Comparison of ENCODE assay signal across 33 cellular contexts in the genomic region with DNA sequence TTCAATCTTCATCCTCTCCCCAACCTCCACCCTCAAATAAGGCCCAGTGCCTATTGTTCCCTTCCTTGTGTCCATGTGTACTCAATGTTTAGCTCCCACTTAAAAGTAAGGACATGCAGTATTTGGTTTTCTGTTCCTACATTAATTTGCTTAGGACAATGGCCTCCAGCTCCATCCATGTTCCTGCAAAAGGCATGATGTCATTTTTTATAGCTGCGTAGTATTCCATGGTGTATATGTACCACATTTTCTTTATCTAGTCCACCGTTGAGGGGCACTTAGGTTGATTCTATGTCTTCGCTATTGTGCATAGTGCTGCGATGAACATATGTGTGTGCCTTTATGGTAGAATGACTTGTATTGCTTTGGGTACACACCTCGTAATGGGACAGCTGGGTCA. TPM values are rescaled to one million over a fixed set of nuclear protein-coding genes. Genes with fewer than 3 reads are reported as not detected.
"Had no signal": no experiment of that assay in that cellular context is flagged by ENCODE, and none has a peak within 500 bp of the region (broad histone marks: within the 10 kb centered on the region; RNA-seq: fewer than 3 reads in every experiment).

No MANE protein-coding gene starts in this region.

- DNase-seq: naive thymus-derived CD4-positive, alpha-beta T cell; natural killer cell; occipital lobe; ovary; posterior cingulate gyrus; psoas muscle; right cardiac atrium; spleen; stimulated activated CD4-positive, alpha-beta T cell treated with anti-CD3 and anti-CD28 coated beads, Interleukin-12 subunit alpha, Interleukin-12 subunit beta, amount 100 ng/mL, for 4 hours; stimulated activated CD4-positive, alpha-beta T cell treated with anti-CD3 and anti-CD28 coated beads, Interleukin-1b, Interleukin-23, amount 100 ng/mL, for 48 hours; stimulated activated CD4-positive, alpha-beta T cell treated with anti-CD3 and anti-CD28 coated beads, Interleukin-4, amount 100 ng/mL, for 1 hour; stimulated activated CD4-positive, alpha-beta T cell treated with anti-CD3 and anti-CD28 coated beads, Interleukin-4, amount 100 ng/mL, for 4 hours; stimulated activated CD8-positive, alpha-beta memory T cell treated with anti-CD3 and anti-CD28 coated beads, Interleukin-4, amount 100 ng/mL, for 48 hours; stimulated activated naive CD4-positive, alpha-beta T cell; stimulated activated naive CD8-positive, alpha-beta T cell treated with anti-CD3 and anti-CD28 coated beads, Interleukin-15, amount 100 ng/mL, for 72 hours; stimulated activated naive CD8-positive, alpha-beta T cell treated with anti-CD3 and anti-CD28 coated beads, Interleukin-15, Interleukin-2, amounts not matched to agents 100 U/mL and 50 U/mL, for 24 hours; substantia nigra; testis; tibial artery; transverse colon; upper lobe of right lung had no signal

- ATAC-seq: naive thymus-derived CD4-positive, alpha-beta T cell; natural killer cell; psoas muscle; right cardiac atrium; sciatic nerve; stimulated activated memory B cell treated with anti-CD40 and anti-IgM and Interleukin-4, amounts not matched to agents 10 μg/mL and 1 μg/mL and 100 μg/mL, for 72 hours; stimulated activated naive CD8-positive, alpha-beta T cell treated with anti-CD3 and anti-CD28 coated beads, Interleukin-15, amount 100 ng/mL, for 72 hours; stimulated activated naive CD8-positive, alpha-beta T cell treated with anti-CD3 and anti-CD28 coated beads, Interleukin-15, Interleukin-2, amounts not matched to agents 100 U/mL and 50 U/mL, for 24 hours; upper lobe of right lung had no signal

- H3K79me2 ChIP-seq: parathyroid adenoma had no signal

- H3K4me1 ChIP-seq: parathyroid adenoma, psoas muscle, spleen, suprapubic skin, testis, transverse colon, upper lobe of right lung, vagina had no signal

- H3K36me3 ChIP-seq: neural progenitor cell, ovary, spleen, suprapubic skin, tibial artery, transverse colon, upper lobe of right lung, vagina had no signal

- H3K9me3 ChIP-seq: ovary, psoas muscle, spleen, suprapubic skin, testis, tibial artery, transverse colon, upper lobe of right lung, vagina had no signal

- H2AFZ ChIP-seq: neural progenitor cell, parathyroid adenoma had no signal

- H3K9ac ChIP-seq: neural progenitor cell, parathyroid adenoma had no signal

- H3K27ac ChIP-seq: neural progenitor cell, ovary, parathyroid adenoma, psoas muscle, skin epidermis, spleen, suprapubic skin, testis, tibial artery, transverse colon, upper lobe of right lung, vagina had no signal

- H3K4me2 ChIP-seq: neural progenitor cell, smooth muscle cell had no signal

- H3K27me3 ChIP-seq: ovary, testis, vagina had no signal

- H3K4me3 ChIP-seq: neural progenitor cell, ovary, psoas muscle, skin epidermis, smooth muscle cell, spleen, suprapubic skin, testis, tibial artery, transverse colon, upper lobe of right lung, vagina had no signal

RNA-seq across cellular contexts. Expression of a gene that starts 7.2 kb away (rescaled TPM):
- total RNA-seq: natural killer cell, occipital lobe, osteoblast, ovary, psoas muscle, renal cortical epithelial cell, right cardiac atrium, sciatic nerve, smooth muscle cell, spleen, suprapubic skin, testis, upper lobe of right lung, urinary bladder, vagina had no signal
- polyA plus RNA-seq: naive thymus-derived CD4-positive, alpha-beta T cell; neural cell; ovary; right cardiac atrium; smooth muscle cell; urinary bladder had no signal

RNA-seq across cellular contexts. Expression of a gene that starts 49.6 kb away (rescaled TPM):
- total RNA-seq: urinary bladder had no signal
